24 cellular contexts compared by ENCODE assay signal in genomic region chr18:67215686-67216085, GRCh38.
"Had no signal": no experiment of that assay in that cellular context is flagged by ENCODE, and none has a peak within 500 bp of the region (broad histone marks: within the 10 kb centered on the region; RNA-seq: fewer than 3 reads in every experiment).

No MANE protein-coding gene starts in this region.

- FAIRE-seq: small intestine, urothelium cell line had no signal

- DNase-seq: heart right ventricle; islet precursor cell; kidney glomerular epithelial cell; left colon; lower lobe of right lung; mammary epithelial cell; mesenchymal stem cell; naive thymus-derived CD8-positive, alpha-beta T cell; occipital lobe; small intestine; stimulated activated CD4-positive, alpha-beta T cell treated with anti-CD3 and anti-CD28 coated beads, Interleukin-1b, Interleukin-23, amount 100 ng/mL, for 48 hours; stimulated activated CD4-positive, alpha-beta T cell treated with anti-CD3 and anti-CD28 coated beads, Interleukin-2, amount 100 ng/mL, for 48 hours; stimulated activated naive B cell treated with anti-CD40 and anti-IgM and Interleukin-4, amounts not matched to agents 10 μg/mL and 1 μg/mL and 100 μg/mL, for 72 hours; substantia nigra; thyroid gland; transverse colon had no signal

- ATAC-seq: heart right ventricle; left colon; left lung; lower lobe of right lung; naive thymus-derived CD8-positive, alpha-beta T cell; sciatic nerve; stimulated activated naive B cell treated with anti-CD40 and anti-IgM and Interleukin-4, amounts not matched to agents 10 μg/mL and 1 μg/mL and 100 μg/mL, for 72 hours had no signal

- H3K4me3 ChIP-seq: heart right ventricle, hepatocyte, left lung, lower lobe of right lung, right atrium auricular region, thyroid gland, transverse colon, upper lobe of left lung had no signal

- H3K27ac ChIP-seq: heart right ventricle, hepatocyte, left lung, lower lobe of right lung, neutrophil, parathyroid adenoma, right atrium auricular region, thyroid gland, transverse colon, upper lobe of left lung had no signal

- H3K27me3 ChIP-seq: heart right ventricle, hepatocyte, left lung, neutrophil, right atrium auricular region, thyroid gland, transverse colon, upper lobe of left lung had no signal

- H3K36me3 ChIP-seq: heart right ventricle, left lung, lower lobe of right lung, neutrophil, right atrium auricular region, thyroid gland, transverse colon, upper lobe of left lung had no signal

- H3K9me3 ChIP-seq: heart right ventricle, left lung, lower lobe of right lung, neutrophil, right atrium auricular region, thyroid gland, transverse colon, upper lobe of left lung had no signal

- H3K4me1 ChIP-seq: heart right ventricle, left lung, lower lobe of right lung, parathyroid adenoma, right atrium auricular region, thyroid gland, transverse colon, upper lobe of left lung had no signal

- H3K9ac ChIP-seq: parathyroid adenoma had no signal
